ENCODE assay signal across 10 cellular contexts in genomic region chr1:186102559-186103148, GRCh38.
A peak's percentile ranks its signal among the peaks of the same experiment; 100 is the strongest.
DNase-seq lines count a peak whose midpoint lies in the region; ATAC-seq and TF ChIP-seq lines count a peak whose summit lies in the region.
"Had no signal": no experiment of that assay in that cellular context is flagged by ENCODE, and none has a peak within 500 bp of the region (broad histone marks: within the 10 kb centered on the region; RNA-seq: fewer than 3 reads in every experiment).

No MANE protein-coding gene starts in this region.

- H3K9me3 Mint-ChIP-seq in chondrocyte (ENCODE audit: low read depth) = peaks cover 4% of the 10 kb centered on the region
- H3K9me3 Mint-ChIP-seq: CD4-positive, CD25-positive, alpha-beta regulatory T cell; nephron had no signal

- H3K36me3 Mint-ChIP-seq in chondrocyte (ENCODE audit: low read depth) = peaks cover 14% of the 10 kb centered on the region
- H3K36me3 Mint-ChIP-seq: CD4-positive, CD25-positive, alpha-beta regulatory T cell had no signal

- no peak for ATAC-seq in GM18520 (IDR thresholded peaks at IDR 0.05; ENCODE audit: unreplicated experiment)

- H3K4me1 Mint-ChIP-seq in chondrocyte (ENCODE audit: low read depth) = peaks cover 77% of the 10 kb centered on the region
- H3K4me1 Mint-ChIP-seq: CD4-positive, CD25-positive, alpha-beta regulatory T cell had no signal

- H3K27me3 Mint-ChIP-seq in chondrocyte (ENCODE audit: low read depth) = no peaks in the 10 kb centered on the region

- H3K27ac Mint-ChIP-seq in chondrocyte (ENCODE audit: unreplicated experiment) = peak overlapping the region; percentile 87
- H3K27ac Mint-ChIP-seq: CD4-positive, CD25-positive, alpha-beta regulatory T cell; nephron had no signal

- DNase-seq in AG09319 (ENCODE audit: extremely low read depth, low read depth) (peak; percentile 71), NCI-H460 (ENCODE audit: extremely low read depth, low read depth) (peak; percentile 8), chondrocyte (ENCODE audit: low spot score) (no peak), kidney tubule cell (ENCODE audit: low spot score) (peak; percentile 51), NCI-H748 treated with DMSO at 0.1 percent for 48 hours (lab: John Stamatoyannopoulos, UW) (no peak)
- DNase-seq in activated naive CD4-positive, alpha-beta T cell treated with Interleukin-2 at 50 U/mL for 16 hours = no peak
- DNase-seq in activated CD4-positive, alpha-beta T cell treated with anti-CD3 and anti-CD28 coated beads for 1 hour = no peak
- DNase-seq: CD4-positive, CD25-positive, alpha-beta regulatory T cell had no signal

- no peak for TF ChIP-seq CTCF in AG09319 (IDR thresholded peaks at IDR 0.05; ENCODE audit: low read depth, low read length)
- TF ChIP-seq CTCF in chondrocyte (IDR thresholded peaks at IDR 0.05) = no peak

- no peak overlapping the region for H3K4me3 Mint-ChIP-seq in chondrocyte (ENCODE audit: unreplicated experiment)
- H3K4me3 Mint-ChIP-seq: CD4-positive, CD25-positive, alpha-beta regulatory T cell; nephron had no signal

Comparison
In these comparisons a context has a peak if more than half of its experiments do, and no peak if none do; other contexts are left out.
1. DNase-seq: peak in AG09319 (single experiment), NCI-H460 (single experiment) and kidney tubule cell (single experiment); none in chondrocyte (single experiment), activated naive CD4-positive, alpha-beta T cell treated with Interleukin-2 at 50 U/mL for 16 hours (single experiment), NCI-H748 treated with DMSO at 0.1 percent for 48 hours (single experiment) and activated CD4-positive, alpha-beta T cell treated with anti-CD3 and anti-CD28 coated beads for 1 hour (single experiment).